ENCODE assay signal across 2 cellular contexts in the genomic region with DNA sequence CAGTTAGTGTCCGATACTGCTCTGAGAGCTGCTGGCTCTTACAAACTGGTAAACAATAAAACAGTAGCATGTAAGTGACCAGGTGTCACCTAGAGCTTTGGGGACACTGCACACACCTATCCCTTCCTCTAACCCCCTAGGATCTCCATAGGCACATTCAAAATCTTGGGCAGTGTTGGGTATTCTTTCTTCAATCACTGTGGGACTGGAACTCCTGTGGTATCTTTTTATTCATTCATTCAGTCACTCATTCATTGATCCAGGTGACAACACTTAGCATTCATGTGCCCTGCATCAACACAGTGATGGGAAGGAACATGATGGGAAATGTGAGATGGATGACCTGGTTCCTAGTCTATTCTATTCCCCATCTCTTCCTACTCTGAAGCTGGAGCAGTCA.
TF ChIP-seq lines count a peak whose summit lies in the region.

No MANE protein-coding gene starts in this region.

TF ChIP-seq in GM12878, 131 proteins besides CTCF, POLR2A, EP300 and RAD21:
- TF ChIP-seq, protein P1, sequence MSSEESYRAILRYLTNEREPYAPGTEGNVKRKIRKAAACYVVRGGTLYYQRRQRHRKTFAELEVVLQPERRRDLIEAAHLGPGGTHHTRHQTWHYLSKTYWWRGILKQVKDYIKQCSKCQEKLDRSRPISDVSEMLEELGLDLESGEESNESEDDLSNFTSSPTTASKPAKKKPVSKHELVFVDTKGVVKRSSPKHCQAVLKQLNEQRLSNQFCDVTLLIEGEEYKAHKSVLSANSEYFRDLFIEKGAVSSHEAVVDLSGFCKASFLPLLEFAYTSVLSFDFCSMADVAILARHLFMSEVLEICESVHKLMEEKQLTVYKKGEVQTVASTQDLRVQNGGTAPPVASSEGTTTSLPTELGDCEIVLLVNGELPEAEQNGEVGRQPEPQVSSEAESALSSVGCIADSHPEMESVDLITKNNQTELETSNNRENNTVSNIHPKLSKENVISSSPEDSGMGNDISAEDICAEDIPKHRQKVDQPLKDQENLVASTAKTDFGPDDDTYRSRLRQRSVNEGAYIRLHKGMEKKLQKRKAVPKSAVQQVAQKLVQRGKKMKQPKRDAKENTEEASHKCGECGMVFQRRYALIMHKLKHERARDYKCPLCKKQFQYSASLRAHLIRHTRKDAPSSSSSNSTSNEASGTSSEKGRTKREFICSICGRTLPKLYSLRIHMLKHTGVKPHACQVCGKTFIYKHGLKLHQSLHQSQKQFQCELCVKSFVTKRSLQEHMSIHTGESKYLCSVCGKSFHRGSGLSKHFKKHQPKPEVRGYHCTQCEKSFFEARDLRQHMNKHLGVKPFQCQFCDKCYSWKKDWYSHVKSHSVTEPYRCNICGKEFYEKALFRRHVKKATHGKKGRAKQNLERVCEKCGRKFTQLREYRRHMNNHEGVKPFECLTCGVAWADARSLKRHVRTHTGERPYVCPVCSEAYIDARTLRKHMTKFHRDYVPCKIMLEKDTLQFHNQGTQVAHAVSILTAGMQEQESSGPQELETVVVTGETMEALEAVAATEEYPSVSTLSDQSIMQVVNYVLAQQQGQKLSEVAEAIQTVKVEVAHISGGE (CRISPR knock-in tag; IDR thresholded peaks at IDR 0.05), result no peak
- TF ChIP-seq ZNF24 (IDR thresholded peaks at IDR 0.05), result peak; percentile 50; the same call in 1 of the 2 replicates

TF ChIP-seq in SK-N-SH, 30 proteins besides CTCF, POLR2A, EP300 and RAD21 (continued from another document):
- TF ChIP-seq, protein P2, sequence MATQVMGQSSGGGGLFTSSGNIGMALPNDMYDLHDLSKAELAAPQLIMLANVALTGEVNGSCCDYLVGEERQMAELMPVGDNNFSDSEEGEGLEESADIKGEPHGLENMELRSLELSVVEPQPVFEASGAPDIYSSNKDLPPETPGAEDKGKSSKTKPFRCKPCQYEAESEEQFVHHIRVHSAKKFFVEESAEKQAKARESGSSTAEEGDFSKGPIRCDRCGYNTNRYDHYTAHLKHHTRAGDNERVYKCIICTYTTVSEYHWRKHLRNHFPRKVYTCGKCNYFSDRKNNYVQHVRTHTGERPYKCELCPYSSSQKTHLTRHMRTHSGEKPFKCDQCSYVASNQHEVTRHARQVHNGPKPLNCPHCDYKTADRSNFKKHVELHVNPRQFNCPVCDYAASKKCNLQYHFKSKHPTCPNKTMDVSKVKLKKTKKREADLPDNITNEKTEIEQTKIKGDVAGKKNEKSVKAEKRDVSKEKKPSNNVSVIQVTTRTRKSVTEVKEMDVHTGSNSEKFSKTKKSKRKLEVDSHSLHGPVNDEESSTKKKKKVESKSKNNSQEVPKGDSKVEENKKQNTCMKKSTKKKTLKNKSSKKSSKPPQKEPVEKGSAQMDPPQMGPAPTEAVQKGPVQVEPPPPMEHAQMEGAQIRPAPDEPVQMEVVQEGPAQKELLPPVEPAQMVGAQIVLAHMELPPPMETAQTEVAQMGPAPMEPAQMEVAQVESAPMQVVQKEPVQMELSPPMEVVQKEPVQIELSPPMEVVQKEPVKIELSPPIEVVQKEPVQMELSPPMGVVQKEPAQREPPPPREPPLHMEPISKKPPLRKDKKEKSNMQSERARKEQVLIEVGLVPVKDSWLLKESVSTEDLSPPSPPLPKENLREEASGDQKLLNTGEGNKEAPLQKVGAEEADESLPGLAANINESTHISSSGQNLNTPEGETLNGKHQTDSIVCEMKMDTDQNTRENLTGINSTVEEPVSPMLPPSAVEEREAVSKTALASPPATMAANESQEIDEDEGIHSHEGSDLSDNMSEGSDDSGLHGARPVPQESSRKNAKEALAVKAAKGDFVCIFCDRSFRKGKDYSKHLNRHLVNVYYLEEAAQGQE (IDR thresholded peaks at IDR 0.05; ENCODE audit: low read depth, low read length), result no peak
- TF ChIP-seq FOSL2 (IDR thresholded peaks at IDR 0.05; ENCODE audit: borderline replicate concordance, low read depth), result no peak
- no peak for TF ChIP-seq ELF1 (IDR thresholded peaks at IDR 0.05)
- TF ChIP-seq SIN3A (IDR thresholded peaks at IDR 0.05; ENCODE audit: borderline replicate concordance, low read depth, low read length), result no peak
- no peak for TF ChIP-seq FOXJ3 (CRISPR knock-in tag; IDR thresholded peaks at IDR 0.05)
- TF ChIP-seq TAF1 (IDR thresholded peaks at IDR 0.05; ENCODE audit: borderline replicate concordance, low read depth, low read length), result no peak
